10 cellular contexts compared by ENCODE assay signal in genomic region chr18:77087391-77088141, GRCh38. TPM values are rescaled to one million over a fixed set of nuclear protein-coding genes. Genes with fewer than 3 reads are reported as not detected.
DNase-seq lines count a peak whose midpoint lies in the region; TF ChIP-seq lines count a peak whose summit lies in the region.
"Had no signal": no experiment of that assay in that cellular context is flagged by ENCODE, and none has a peak within 500 bp of the region (broad histone marks: within the 10 kb centered on the region; RNA-seq: fewer than 3 reads in every experiment).

No MANE protein-coding gene starts in this region.

- H3K27me3 Mint-ChIP-seq in activated CD4-positive, alpha-beta memory T cell treated with anti-CD3 and anti-CD28 coated beads for 36 hours: no peaks in the 10 kb centered on the region
- H3K27me3 Mint-ChIP-seq: activated CD4-positive, alpha-beta T cell treated with anti-CD3 and anti-CD28 coated beads for 36 hours had no signal

- no peak overlapping the region for H2BK5ac ChIP-seq in mesendoderm (ENCODE audit: low read length)

- CTCF ChIA-PET in PC-9 (lab: Charles Lee): no interaction called here
- CTCF ChIA-PET in activated CD4-positive, alpha-beta memory T cell treated with anti-CD3 and anti-CD28 coated beads for 36 hours (lab: Charles Lee): no interaction called here

- H3K4me1 Mint-ChIP-seq in activated CD4-positive, alpha-beta memory T cell treated with anti-CD3 and anti-CD28 coated beads for 36 hours (ENCODE audit: low read depth): peaks cover 64% of the 10 kb centered on the region

- no peak overlapping the region for H2BK120ac ChIP-seq in mesendoderm (ENCODE audit: low read depth, low read length)

- whole genome bisulfite sequencing in mesendoderm (ENCODE audit: extremely low coverage, insufficient coverage, low lambda C conversion rate): no CpG with 5 or more reads among the region's 55 CpGs

- no peak overlapping the region for H3K23ac ChIP-seq in mesendoderm (ENCODE audit: low read length)

- H2BK15ac ChIP-seq in mesendoderm (replicated peaks; ENCODE audit: low read depth): peak overlapping the region; percentile 25

- H3K79me2 ChIP-seq in PC-9 (ENCODE audit: low read depth) (peaks cover 83% of the 10 kb centered on the region), mesendoderm (ENCODE audit: control insufficient read depth, insufficient read depth, low read length) (no peaks in the 10 kb centered on the region)

- H3K27ac Mint-ChIP-seq in activated CD4-positive, alpha-beta memory T cell treated with anti-CD3 and anti-CD28 coated beads for 36 hours: no peak overlapping the region

- H3K9me3 ChIP-seq in PC-9 (ENCODE audit: insufficient read depth, low read depth) (no peaks in the 10 kb centered on the region), stomach smooth muscle (ENCODE audit: control insufficient read depth in 2 of 2, low read length in 2 of 2) (no peaks in the 10 kb centered on the region)

- no peaks in the 10 kb centered on the region for H3K9me3 Mint-ChIP-seq in activated CD4-positive, alpha-beta memory T cell treated with anti-CD3 and anti-CD28 coated beads for 36 hours

- DNase-seq in PC-9 (peak; percentile 69 to 76), fibroblast of mammary gland (ENCODE audit: low read depth) (peak; percentile 51), mesendoderm (peak; percentile 69), T-helper 1 cell (no peak), DMS 273 (lab: John Stamatoyannopoulos, UW; ENCODE audit: unreplicated experiment) (no peak)
- no peak for DNase-seq in stimulated activated naive CD4-positive, alpha-beta T cell treated with Interleukin-2 at 50 U/mL for 16 hours (lab: John Stamatoyannopoulos, UW)
- DNase-seq in activated CD4-positive, alpha-beta memory T cell treated with anti-CD3 and anti-CD28 coated beads for 36 hours: no peak
- DNase-seq: activated CD4-positive, alpha-beta T cell treated with anti-CD3 and anti-CD28 coated beads for 36 hours; NCI-H2171 had no signal

- intact Hi-C loops in PC-9 (cut with micrococcal nuclease; ENCODE audit: unreplicated experiment): no loop called here
- intact Hi-C loops in activated CD4-positive, alpha-beta memory T cell treated with anti-CD3 and anti-CD28 coated beads for 36 hours (cut with micrococcal nuclease): no loop called here

- H3K27me3 ChIP-seq in PC-9 (ENCODE audit: insufficient read depth, low read depth): no peaks in the 10 kb centered on the region
- no peaks in the 10 kb centered on the region for H3K27me3 ChIP-seq in mesendoderm (ENCODE audit: insufficient read depth, low read length, poor library complexity)
- no peaks in the 10 kb centered on the region for H3K27me3 ChIP-seq in stomach smooth muscle (ENCODE audit: control insufficient read depth in 1 of 2, insufficient read depth in 2 of 2, low read length in 2 of 2)

- H2AK5ac ChIP-seq in mesendoderm (ENCODE audit: low read length): no peak overlapping the region

- H3K4me1 ChIP-seq in PC-9 (replicated peaks; ENCODE audit: insufficient read depth) (peaks cover 64% of the 10 kb centered on the region), mesendoderm (ENCODE audit: control insufficient read depth, low read depth, low read length) (peaks cover 4% of the 10 kb centered on the region), stomach smooth muscle (ENCODE audit: control insufficient read depth, insufficient read depth, low read length) (peaks cover 23% of the 10 kb centered on the region)

- peak overlapping the region; percentile 58 for H3K56ac ChIP-seq in mesendoderm (ENCODE audit: low read length)

- H3K18ac ChIP-seq in mesendoderm (ENCODE audit: low read length): peak overlapping the region; percentile 55

- TF ChIP-seq CTCF in PC-9 (conservative IDR thresholded peaks at IDR 0.05) (no peak), fibroblast of mammary gland (conservative IDR thresholded peaks at IDR 0.05; ENCODE audit: control insufficient read depth, insufficient read depth, low read depth, low read length) (no peak)

- peaks cover 7% of the 10 kb centered on the region for H4K20me1 ChIP-seq in PC-9 (ENCODE audit: insufficient read depth)

- POLR2A ChIA-PET in PC-9 (lab: Charles Lee; ENCODE audit: unreplicated experiment): no interaction called here
- POLR2A ChIA-PET in activated CD4-positive, alpha-beta memory T cell treated with anti-CD3 and anti-CD28 coated beads for 36 hours (lab: Charles Lee): no interaction called here

- H3K36me3 ChIP-seq in PC-9 (ENCODE audit: low read depth) (peaks cover 13% of the 10 kb centered on the region), mesendoderm (ENCODE audit: control insufficient read depth, insufficient read depth, low read length) (no peaks in the 10 kb centered on the region), stomach smooth muscle (ENCODE audit: control insufficient read depth in 2 of 2, insufficient read depth in 2 of 2, low read length in 2 of 2) (no peaks in the 10 kb centered on the region)

- no peak overlapping the region for H3K4me3 Mint-ChIP-seq in activated CD4-positive, alpha-beta memory T cell treated with anti-CD3 and anti-CD28 coated beads for 36 hours
- H3K4me3 Mint-ChIP-seq: activated CD4-positive, alpha-beta T cell treated with anti-CD3 and anti-CD28 coated beads for 36 hours had no signal

- H3K4me3 ChIP-seq in PC-9 (peak overlapping the region; percentile 54; the same call in 1 of the 2 replicates), fibroblast of mammary gland (ENCODE audit: control insufficient read depth, low read depth, low read length) (peak overlapping the region; percentile 47), mesendoderm (ENCODE audit: low read length) (no peak overlapping the region), stomach smooth muscle (ENCODE audit: low read length in 2 of 2) (peak overlapping the region; percentile 63 to 75)

- H4K8ac ChIP-seq in mesendoderm (ENCODE audit: low read depth, low read length): peak overlapping the region; percentile 95

- peaks cover 51% of the 10 kb centered on the region for H3F3A ChIP-seq in PC-9 (ENCODE audit: insufficient read depth, low read depth)

- H3K36me3 Mint-ChIP-seq in activated CD4-positive, alpha-beta memory T cell treated with anti-CD3 and anti-CD28 coated beads for 36 hours: peaks cover 20% of the 10 kb centered on the region

- no peak overlapping the region for H2AFZ ChIP-seq in PC-9

- H3K4me2 ChIP-seq in PC-9 (peak overlapping the region; percentile 68), mesendoderm (ENCODE audit: low read length) (peak overlapping the region; percentile 51)

- no peak overlapping the region for H4K5ac ChIP-seq in mesendoderm (ENCODE audit: low read length)

- H3K79me1 ChIP-seq in mesendoderm (ENCODE audit: low read length): peaks cover 2% of the 10 kb centered on the region

- no peak overlapping the region for H3K4ac ChIP-seq in mesendoderm (ENCODE audit: low read depth, low read length)

- H3K9ac ChIP-seq in mesendoderm (ENCODE audit: low read length): peak overlapping the region; percentile 49
- H3K9ac ChIP-seq in stomach smooth muscle (ENCODE audit: low read length in 2 of 2): peak overlapping the region; percentile 60 to 66

- no TSS peak for BruUV-seq in PC-9 (replicated peaks; lab: Mats Ljungman, UMichigan)

- H3K9me2 ChIP-seq in PC-9 (ENCODE audit: insufficient read depth): no peaks in the 10 kb centered on the region

- H3K27ac ChIP-seq in PC-9 (peak overlapping the region; percentile 95), mesendoderm (ENCODE audit: low read depth, low read length) (no peak overlapping the region), stomach smooth muscle (ENCODE audit: low read length) (peak overlapping the region; percentile 56)

RNA-seq across cellular contexts. Expression of gene MBP, which starts 45.0 kb away (rescaled TPM):
- 37.9 and 44.4 TPM in 2 replicates for total RNA-seq in PC-9 (2021)
- polyA plus RNA-seq in mesendoderm (2013, experiment 1 of 2): 5.9 TPM
- polyA plus RNA-seq in mesendoderm (2013, experiment 2 of 2): 6.3 TPM
- 10 to 100 TPM; 38.9 to 40.4 TPM for total RNA-seq in activated CD4-positive, alpha-beta memory T cell treated with anti-CD3 and anti-CD28 coated beads for 36 hours

Comparison
In these comparisons a context has a peak if more than half of its experiments do, and no peak if none do; other contexts are left out.
1. DNase-seq: peak in PC-9 (2 of 2), fibroblast of mammary gland (single experiment) and mesendoderm (single experiment); none in stimulated activated naive CD4-positive, alpha-beta T cell treated with Interleukin-2 at 50 U/mL for 16 hours (single experiment), T-helper 1 cell (0 of 5), activated CD4-positive, alpha-beta memory T cell treated with anti-CD3 and anti-CD28 coated beads for 36 hours (single experiment) and DMS 273 (single experiment).